ENCODE assay signal across 1 cellular context in genomic region chr10:68297264-68297663, GRCh38.
TF ChIP-seq lines count a peak whose summit lies in the region.

No MANE protein-coding gene starts in this region.

TF ChIP-seq in K562, 482 proteins besides CTCF, POLR2A, EP300 and RAD21:
- peak; percentile 69 for TF ChIP-seq ZFP36 (IDR thresholded peaks at IDR 0.05; ENCODE audit: low read depth, low read length, partially characterized antibody)
- no peak for TF ChIP-seq PCBP1 (IDR thresholded peaks at IDR 0.05; ENCODE audit: low read depth, low read length, poor library complexity, severe bottlenecking)
